31 cellular contexts compared by ENCODE assay signal in genomic region chr2:85455552-85456090, GRCh38. TPM values are rescaled to one million over a fixed set of nuclear protein-coding genes. Genes with fewer than 3 reads are reported as not detected.
DNase-seq lines count a peak whose midpoint lies in the region; ATAC-seq, FAIRE-seq and TF ChIP-seq lines count a peak whose summit lies in the region.
"Had no signal": no experiment of that assay in that cellular context is flagged by ENCODE, and none has a peak within 500 bp of the region (broad histone marks: within the 10 kb centered on the region; RNA-seq: fewer than 3 reads in every experiment).

No MANE protein-coding gene starts in this region.

- 0% methylated on average over 1 of the region's 1 CpG for WGBS in HepG2 (ENCODE audit: low lambda C conversion rate)
- 50% methylated on average over 1 of the region's 1 CpG for WGBS in right lobe of liver (ENCODE audit: insufficient coverage, low coverage, low lambda C conversion rate, missing lambda C conversion rate)
- 82 to 92% (median 88%) methylated on average over 1 of the region's 1 CpG for WGBS in spleen, 5 donors

- peaks cover 61% of the 10 kb centered on the region for H3K4me1 ChIP-seq in HepG2 (ENCODE audit: insufficient read depth, low read length)
- H3K4me1 ChIP-seq in right lobe of liver = no peaks in the 10 kb centered on the region
- peaks cover 30% of the 10 kb centered on the region for H3K4me1 ChIP-seq in iPS-18a (ENCODE audit: control insufficient read depth, low read depth, low read length)
- H3K4me1 ChIP-seq in spleen = no peaks in the 10 kb centered on the region
- H3K4me1 ChIP-seq: BE2C, uterus had no signal

- TF ChIP-seq RAD21 in HepG2 (CRISPR knock-in tag; IDR thresholded peaks at IDR 0.05) = no peak

- H3K27me3 ChIP-seq in HepG2 (ENCODE audit: control insufficient read depth in 1 of 2, insufficient read depth in 2 of 2, low read length in 2 of 2) (peaks cover 3 to 20% of the 10 kb centered on the region in 2 experiments; a peak in 4 of 5 replicates), right lobe of liver (no peaks in the 10 kb centered on the region), iPS-18a (ENCODE audit: control insufficient read depth, insufficient read depth, low read length) (no peaks in the 10 kb centered on the region), spleen (replicated peaks in 1 of 7) (no peaks in the 10 kb centered on the region)
- H3K27me3 ChIP-seq: BE2C, SJSA1, uterus had no signal

- H3K9ac ChIP-seq in HepG2 (ENCODE audit: insufficient read depth, low read depth, low read length) (no peak overlapping the region), iPS-18a (ENCODE audit: low read length) (no peak overlapping the region)

- BruUV-seq in HepG2 (replicated peaks; lab: Mats Ljungman, UMichigan) = no TSS peak

- H4K20me1 ChIP-seq in HepG2 (ENCODE audit: insufficient read depth, low read length) = no peaks in the 10 kb centered on the region

- no peak; a peak in 1 of 4 replicates for TF ChIP-seq EP300 in HepG2 (IDR thresholded peaks at IDR 0.05; ENCODE audit: low read depth in 2 of 2, low read length in 2 of 2)
- peak; percentile 31; the same call in 1 of the 2 replicates for TF ChIP-seq EP300 in HepG2 (CRISPR knock-in tag; IDR thresholded peaks at IDR 0.05; ENCODE audit: borderline replicate concordance)

- no peaks in the 10 kb centered on the region for H3K36me3 ChIP-seq in HepG2 (replicated peaks in 1 of 2; ENCODE audit: control insufficient read depth in 1 of 2, insufficient read depth in 2 of 2, low read length in 2 of 2)
- no peaks in the 10 kb centered on the region for H3K36me3 ChIP-seq in right lobe of liver
- H3K36me3 ChIP-seq in iPS-18a (ENCODE audit: control insufficient read depth, low read depth, low read length) = no peaks in the 10 kb centered on the region
- no peaks in the 10 kb centered on the region for H3K36me3 ChIP-seq in spleen
- H3K36me3 ChIP-seq: BE2C, SJSA1, thoracic aorta, uterus had no signal

- intact Hi-C loops in HepG2 (cut with micrococcal nuclease; ENCODE audit: unreplicated experiment) (no loop called here), right lobe of liver (cut with DNase I) (no loop called here), spleen (cut with DNase I; ENCODE audit: low total_unique reads) (no loop called here), head of caudate nucleus (cut with DNase I) (no loop called here)

- H3K4me3 ChIP-seq in HepG2 (replicated peaks in 1 of 3; ENCODE audit: insufficient read depth in 1 of 3, low read depth in 2 of 3, low read length in 3 of 3) = no peak overlapping the region
- H3K4me3 ChIP-seq in right lobe of liver = no peak overlapping the region
- H3K4me3 ChIP-seq in iPS-18a (ENCODE audit: low read length) = no peak overlapping the region
- no peak overlapping the region for H3K4me3 ChIP-seq in spleen
- H3K4me3 ChIP-seq: GM12878, lung, SJSA1, thoracic aorta, uterus had no signal

- POLR2A ChIA-PET in HepG2 (lab: Yijun Ruan, JAX) (interaction anchor here (1.0 to 4.8 kb wide), 9 partner anchors 8 to 140 kb away, joined by 5 to 42 read pairs (median 8); partner anchors contain the start of genes MAT2A, RNF181 and SH2D6), RWPE1 (lab: Yijun Ruan, JAX; ENCODE audit: low non-redundant PET) (no interaction called here)

- H3K27ac ChIP-seq in HepG2 (ENCODE audit: extremely low read length, insufficient read depth, low read length) (no peak overlapping the region), right lobe of liver (no peak overlapping the region), RWPE1 (peak overlapping the region; percentile 90), iPS-18a (ENCODE audit: low read length) (peak overlapping the region; percentile 23), spleen (no peak overlapping the region)
- H3K27ac ChIP-seq: SJSA1, thoracic aorta, uterus had no signal

- no peak overlapping the region for H2AFZ ChIP-seq in HepG2 (ENCODE audit: low read length)

- in situ Hi-C loops in HepG2 (cut with HindIII; ENCODE audit: extremely low pct_ligation_motif_present, low pct_unique_long_range_greater_than_20kb) = no loop called here

- ATAC-seq in HepG2 (peak; percentile 52), right lobe of liver (no peak)
- ATAC-seq: CD8-positive, alpha-beta T cell; GM12878; natural killer cell treated with Interleukin-12 subunit alpha and Interleukin-12 subunit beta and Interleukin-15 and Interleukin-18, amount 100 ng/mL, for 72 hours; stimulated activated naive CD8-positive, alpha-beta T cell treated with anti-CD3 and anti-CD28 coated beads, Interleukin-15, Interleukin-2, amounts not matched to agents 100 U/mL and 50 U/mL, for 24 hours had no signal

- TF ChIP-seq CTCF in HepG2 (CRISPR knock-in tag; IDR thresholded peaks at IDR 0.05) (peak; percentile 72), right lobe of liver (IDR thresholded peaks at IDR 0.05) (no peak), RWPE1 (conservative IDR thresholded peaks at IDR 0.05; ENCODE audit: low read depth) (no peak), spleen (IDR thresholded peaks at IDR 0.05 in 8 of 11, conservative IDR thresholded peaks at IDR 0.05 in 3 of 11) (no peak)

- CTCF ChIA-PET in HepG2 (lab: Yijun Ruan, JAX; ENCODE audit: low intra/inter-chr PET ratio, low total read pairs) (no interaction called here), RWPE1 (lab: Yijun Ruan, JAX) (no interaction called here)

- FAIRE-seq in HepG2 (lab: Jason Lieb, UNC) = peak; percentile 70
- FAIRE-seq: GM12878, H54 had no signal

- no peaks in the 10 kb centered on the region for H3K79me2 ChIP-seq in HepG2 (ENCODE audit: insufficient read depth, low read length)

- DNase-seq in HepG2 (ENCODE audit: low spot score) (peak; percentile 44), right lobe of liver (no peak), RWPE1 (ENCODE audit: low spot score) (no peak), spleen (peak; percentile 23), 8988T (no peak), head of caudate nucleus (no peak), NCI-H2171 (lab: John Stamatoyannopoulos, UW) (no peak)
- DNase-seq: activated B cell treated with CpG ODN at 0.5 μM for 24 hours; activated CD4-positive, alpha-beta T cell treated with anti-CD3 and anti-CD28 coated beads, Interleukin-2, amount 10 ng/mL, durations not matched to agents 7 days and 5 days; activated naive CD4-positive, alpha-beta T cell; activated T-cell treated with anti-CD3 and anti-CD28 coated beads, Interleukin-2, amount 50 U/mL, for 48 hours; BE2C; CD8-positive, alpha-beta T cell; EL; glutamatergic neuron; kidney glomerular epithelial cell; NCI-H1436 treated with DMSO at 0.1 percent for 48 hours; NCI-H2107; NCI-H748 treated with DMSO at 0.1 percent for 48 hours; retina; RPMI8226; stimulated activated CD4-positive, alpha-beta T cell treated with anti-CD3 and anti-CD28 coated beads, Interleukin-2, amount 100 ng/mL, for 24 hours; stimulated activated naive CD8-positive, alpha-beta T cell treated with anti-CD3 and anti-CD28 coated beads, Interleukin-15, Interleukin-2, amounts not matched to agents 100 U/mL and 50 U/mL, for 24 hours; uterus had no signal

- H3K4me2 ChIP-seq in HepG2 (ENCODE audit: low read depth, low read length) = no peak overlapping the region

- H3K9me3 ChIP-seq in HepG2 (ENCODE audit: low read length) = no peaks in the 10 kb centered on the region
- H3K9me3 ChIP-seq in right lobe of liver = no peaks in the 10 kb centered on the region
- no peaks in the 10 kb centered on the region for H3K9me3 ChIP-seq in iPS-18a (ENCODE audit: control insufficient read depth, low read depth, low read length)
- H3K9me3 ChIP-seq in spleen = no peaks in the 10 kb centered on the region
- H3K9me3 ChIP-seq: BE2C, SJSA1, thoracic aorta, uterus had no signal

- TF ChIP-seq POLR2A in HepG2 (IDR thresholded peaks at IDR 0.05; ENCODE audit: insufficient read depth in 1 of 2, low read depth in 2 of 2, low read length in 2 of 2) = no peak
- no peak for TF ChIP-seq POLR2A in right lobe of liver (IDR thresholded peaks at IDR 0.05)
- no peak for TF ChIP-seq POLR2A in spleen (IDR thresholded peaks at IDR 0.05)

RNA-seq across cellular contexts. Expression of gene SH2D6, which starts 37.1 kb away (rescaled TPM):
- total RNA-seq in HepG2 (2016; rRNA removed; fragmentation: Illumina TruSeq; extraction: Trizol) = 0.11 and 0.29 TPM in 2 replicates
- 1.1 and 1.3 TPM in 2 replicates for total RNA-seq in HepG2 (2016; cell fraction: cytosol; rRNA removed; fragmentation: Illumina TruSeq; extraction: Trizol; ENCODE audit: low read depth)
- total RNA-seq in HepG2 (2016; cell fraction: insoluble cytoplasmic fraction; rRNA removed; fragmentation: Illumina TruSeq; extraction: Trizol) = 0.41 TPM in 1 of 2 replicates, not detected in the other
- total RNA-seq in HepG2 (2016; cell fraction: membrane; rRNA removed; fragmentation: Illumina TruSeq; extraction: Trizol) = 1.6 and 1.9 TPM in 2 replicates
- total RNA-seq in HepG2 (2016; cell fraction: nucleus; rRNA removed; fragmentation: Illumina TruSeq; extraction: Trizol) = 0.93 and 1.0 TPM in 2 replicates
- 0.18 and 0.26 TPM in 2 replicates for polyA plus RNA-seq in HepG2 (2011; rRNA removed)
- polyA plus RNA-seq in HepG2 (2011; cell fraction: cytosol; rRNA removed) = 0.08 and 0.21 TPM in 2 replicates
- polyA plus RNA-seq in HepG2 (2011; cell fraction: nucleus; rRNA removed) = 0.19 and 0.51 TPM in 2 replicates
- polyA plus RNA-seq in HepG2 (2012) = not detected in 2 replicates
- not detected in 2 replicates for polyA plus RNA-seq in HepG2 (2016; cell fraction: cytosol; fragmentation: Illumina TruSeq; extraction: Trizol; ENCODE audit: low read depth)
- polyA plus RNA-seq in HepG2 (2016; cell fraction: insoluble cytoplasmic fraction; fragmentation: Illumina TruSeq; extraction: Trizol; ENCODE audit: low read depth) = not detected in 2 replicates
- 0.26 and 0.30 TPM in 2 replicates for polyA plus RNA-seq in HepG2 (2016; cell fraction: membrane; fragmentation: Illumina TruSeq; extraction: Trizol; ENCODE audit: low read depth)
- polyA plus RNA-seq in HepG2 (2016; cell fraction: nucleus; fragmentation: Illumina TruSeq; extraction: Trizol; ENCODE audit: insufficient read depth, low read depth) = 1.2 TPM in 1 of 2 replicates, not detected in the other
- 0.74 and 1.7 TPM in 2 replicates for polyA minus RNA-seq in HepG2 (2011; rRNA and poly(A)+ RNA removed; ENCODE audit: low replicate concordance)
- 0.69 and 1.3 TPM in 2 replicates for polyA minus RNA-seq in HepG2 (2011; cell fraction: cytosol; rRNA and poly(A)+ RNA removed)
- polyA minus RNA-seq in HepG2 (2011; cell fraction: nucleus; rRNA and poly(A)+ RNA removed) = 0.77 and 1.6 TPM in 2 replicates
- total RNA-seq in right lobe of liver = 1 to 10 TPM in 3 of 6 experiments, under 1 TPM in 1, not detected in 2; 0.40 to 3.7 (median 2.3) TPM
- total RNA-seq in spleen = under 1 TPM in 1 of 7 donors, not detected in 6; 0.94 TPM
- under 1 TPM in 1 of 3 donors, not detected in 2; 0.20 TPM for polyA plus RNA-seq in spleen
- total RNA-seq: SJSA1, thoracic aorta, uterus had no signal

RNA-seq across cellular contexts. Expression of gene CAPG, which starts 45.5 kb away (rescaled TPM):
- total RNA-seq in HepG2 (2016; rRNA removed; fragmentation: Illumina TruSeq; extraction: Trizol) (18.2 and 26.5 TPM in 2 replicates), right lobe of liver (10 to 100 TPM in 3 of 6 experiments, 1 to 10 TPM in 3; 3.3 to 17.4 (median 9.9) TPM), spleen (10 to 100 TPM; 31.1 to 62.6 (median 47.1) TPM)
- 3.5 and 5.7 TPM in 2 replicates for total RNA-seq in HepG2 (2016; cell fraction: cytosol; rRNA removed; fragmentation: Illumina TruSeq; extraction: Trizol; ENCODE audit: low read depth)
- 22.4 and 25.2 TPM in 2 replicates for total RNA-seq in HepG2 (2016; cell fraction: insoluble cytoplasmic fraction; rRNA removed; fragmentation: Illumina TruSeq; extraction: Trizol)
- 7.7 TPM in 2 replicates for total RNA-seq in HepG2 (2016; cell fraction: membrane; rRNA removed; fragmentation: Illumina TruSeq; extraction: Trizol)
- 6.2 and 8.8 TPM in 2 replicates for total RNA-seq in HepG2 (2016; cell fraction: nucleus; rRNA removed; fragmentation: Illumina TruSeq; extraction: Trizol)
- polyA plus RNA-seq in HepG2 (2011; rRNA removed) (10.6 and 12.7 TPM in 2 replicates), spleen (100 to 1,000 TPM in 2 of 3 donors, 10 to 100 TPM in 1; 74.6 to 196 (median 115) TPM)
- polyA plus RNA-seq in HepG2 (2011; cell fraction: cytosol; rRNA removed) = 7.9 and 13.0 TPM in 2 replicates
- 6.3 and 7.4 TPM in 2 replicates for polyA plus RNA-seq in HepG2 (2011; cell fraction: nucleus; rRNA removed)
- polyA plus RNA-seq in HepG2 (2012) = 6.7 and 7.8 TPM in 2 replicates
- polyA plus RNA-seq in HepG2 (2016; cell fraction: cytosol; fragmentation: Illumina TruSeq; extraction: Trizol; ENCODE audit: low read depth) = 2.9 and 4.2 TPM in 2 replicates
- 18.1 and 22.6 TPM in 2 replicates for polyA plus RNA-seq in HepG2 (2016; cell fraction: insoluble cytoplasmic fraction; fragmentation: Illumina TruSeq; extraction: Trizol; ENCODE audit: low read depth)
- polyA plus RNA-seq in HepG2 (2016; cell fraction: membrane; fragmentation: Illumina TruSeq; extraction: Trizol; ENCODE audit: low read depth) = 3.2 and 4.7 TPM in 2 replicates
- polyA plus RNA-seq in HepG2 (2016; cell fraction: nucleus; fragmentation: Illumina TruSeq; extraction: Trizol; ENCODE audit: insufficient read depth, low read depth) = 11.5 and 13.0 TPM in 2 replicates
- polyA minus RNA-seq in HepG2 (2011; rRNA and poly(A)+ RNA removed; ENCODE audit: low replicate concordance) = 9.5 and 243 TPM in 2 replicates
- 5.7 and 10.2 TPM in 2 replicates for polyA minus RNA-seq in HepG2 (2011; cell fraction: cytosol; rRNA and poly(A)+ RNA removed)
- polyA minus RNA-seq in HepG2 (2011; cell fraction: nucleus; rRNA and poly(A)+ RNA removed) = 3.7 and 5.7 TPM in 2 replicates

Comparison
In these comparisons a context has a peak if more than half of its experiments do, and no peak if none do; other contexts are left out.
1. DNase-seq: peak in HepG2 (single experiment) and spleen (single experiment); none in right lobe of liver (0 of 3), RWPE1 (single experiment), 8988T (single experiment), head of caudate nucleus (0 of 42) and NCI-H2171 (single experiment).
2. H3K27ac ChIP-seq: peak in RWPE1 (single experiment) and iPS-18a (single experiment); none in HepG2 (single experiment), right lobe of liver (0 of 3) and spleen (0 of 8).